1 cellular context compared by ENCODE assay signal in the genomic region with DNA sequence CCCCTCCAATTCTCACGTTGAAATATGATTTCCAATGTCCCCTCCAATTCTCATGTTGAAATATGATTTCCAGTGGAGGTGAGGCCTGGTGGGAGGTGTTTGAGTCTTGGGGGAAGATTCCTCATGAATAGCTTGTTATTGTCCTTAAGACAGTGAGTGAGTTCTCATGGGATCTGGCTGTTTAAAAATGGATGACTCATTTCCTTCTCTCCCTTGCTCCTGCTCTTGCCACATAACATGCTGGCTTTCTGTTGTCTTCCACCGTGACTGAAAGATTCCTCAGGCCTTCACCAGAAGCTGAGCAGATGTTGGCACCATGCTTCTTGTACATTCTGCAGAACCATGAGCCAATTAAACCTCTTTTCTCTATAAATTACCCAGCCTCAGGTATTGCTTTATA.
TF ChIP-seq lines count a peak whose summit lies in the region.

No MANE protein-coding gene starts in this region.

TF ChIP-seq in GM23338, 12 proteins besides CTCF, POLR2A, EP300 and RAD21 (continued from another document):
- TF ChIP-seq, protein P1, sequence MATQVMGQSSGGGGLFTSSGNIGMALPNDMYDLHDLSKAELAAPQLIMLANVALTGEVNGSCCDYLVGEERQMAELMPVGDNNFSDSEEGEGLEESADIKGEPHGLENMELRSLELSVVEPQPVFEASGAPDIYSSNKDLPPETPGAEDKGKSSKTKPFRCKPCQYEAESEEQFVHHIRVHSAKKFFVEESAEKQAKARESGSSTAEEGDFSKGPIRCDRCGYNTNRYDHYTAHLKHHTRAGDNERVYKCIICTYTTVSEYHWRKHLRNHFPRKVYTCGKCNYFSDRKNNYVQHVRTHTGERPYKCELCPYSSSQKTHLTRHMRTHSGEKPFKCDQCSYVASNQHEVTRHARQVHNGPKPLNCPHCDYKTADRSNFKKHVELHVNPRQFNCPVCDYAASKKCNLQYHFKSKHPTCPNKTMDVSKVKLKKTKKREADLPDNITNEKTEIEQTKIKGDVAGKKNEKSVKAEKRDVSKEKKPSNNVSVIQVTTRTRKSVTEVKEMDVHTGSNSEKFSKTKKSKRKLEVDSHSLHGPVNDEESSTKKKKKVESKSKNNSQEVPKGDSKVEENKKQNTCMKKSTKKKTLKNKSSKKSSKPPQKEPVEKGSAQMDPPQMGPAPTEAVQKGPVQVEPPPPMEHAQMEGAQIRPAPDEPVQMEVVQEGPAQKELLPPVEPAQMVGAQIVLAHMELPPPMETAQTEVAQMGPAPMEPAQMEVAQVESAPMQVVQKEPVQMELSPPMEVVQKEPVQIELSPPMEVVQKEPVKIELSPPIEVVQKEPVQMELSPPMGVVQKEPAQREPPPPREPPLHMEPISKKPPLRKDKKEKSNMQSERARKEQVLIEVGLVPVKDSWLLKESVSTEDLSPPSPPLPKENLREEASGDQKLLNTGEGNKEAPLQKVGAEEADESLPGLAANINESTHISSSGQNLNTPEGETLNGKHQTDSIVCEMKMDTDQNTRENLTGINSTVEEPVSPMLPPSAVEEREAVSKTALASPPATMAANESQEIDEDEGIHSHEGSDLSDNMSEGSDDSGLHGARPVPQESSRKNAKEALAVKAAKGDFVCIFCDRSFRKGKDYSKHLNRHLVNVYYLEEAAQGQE (IDR thresholded peaks at IDR 0.05; ENCODE audit: unreplicated experiment), result no peak
- TF ChIP-seq NANOG (IDR thresholded peaks at IDR 0.05; ENCODE audit: borderline replicate concordance) (no peak), STAT1 (IDR thresholded peaks at IDR 0.05; ENCODE audit: unreplicated experiment) (no peak), POLR2AphosphoS5 (IDR thresholded peaks at IDR 0.05; ENCODE audit: low read depth) (no peak)
